Comparison of ENCODE assay signal across 11 cellular contexts in the genomic region with DNA sequence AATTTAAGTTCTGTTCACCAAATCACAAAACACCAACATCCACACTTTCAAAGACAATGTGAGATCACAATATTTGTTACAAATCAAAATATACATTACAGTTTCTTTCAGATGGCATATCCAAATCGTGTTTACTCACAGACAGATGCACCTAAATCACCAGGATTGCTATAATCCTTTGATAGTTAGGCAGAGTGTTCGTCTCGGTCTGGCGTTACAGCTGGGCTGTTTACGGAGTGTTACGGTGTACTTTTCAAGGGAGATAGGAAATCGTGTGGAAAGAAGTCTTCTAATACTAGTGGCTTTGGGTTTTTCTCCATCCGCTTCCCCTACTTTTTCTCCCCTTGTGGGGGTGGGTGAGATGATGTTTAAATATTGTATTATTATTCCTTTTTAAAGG. TPM values are rescaled to one million over a fixed set of nuclear protein-coding genes. Genes with fewer than 3 reads are reported as not detected.
DNase-seq lines count a peak whose midpoint lies in the region; ATAC-seq and TF ChIP-seq lines count a peak whose summit lies in the region.
"Had no signal": no experiment of that assay in that cellular context is flagged by ENCODE, and none has a peak within 500 bp of the region (broad histone marks: within the 10 kb centered on the region; RNA-seq: fewer than 3 reads in every experiment).

No MANE protein-coding gene starts in this region.

- H3K27ac ChIP-seq in WERI-Rb-1, result peak overlapping the region; percentile 97
- H3K27ac ChIP-seq: KMS-11, PC-9 had no signal

- no peaks in the 10 kb centered on the region for H3K9me3 Mint-ChIP-seq in activated CD4-positive, alpha-beta memory T cell treated with anti-CD3 and anti-CD28 coated beads, Interleukin-2, amount 10 ng/mL, durations not matched to agents 7 days and 5 days
- H3K9me3 Mint-ChIP-seq in activated CD4-positive, alpha-beta memory T cell treated with anti-CD3 and anti-CD28 coated beads for 36 hours, result peaks cover 3% of the 10 kb centered on the region
- peaks cover 4 to 28% (median 12%) of the 10 kb centered on the region in 6 donors for H3K9me3 Mint-ChIP-seq in immature natural killer cell

- peaks cover 42% of the 10 kb centered on the region for H3K36me3 ChIP-seq in WERI-Rb-1

- no peak overlapping the region for H3K27ac Mint-ChIP-seq in activated CD4-positive, alpha-beta memory T cell treated with anti-CD3 and anti-CD28 coated beads, Interleukin-2, amount 10 ng/mL, durations not matched to agents 7 days and 5 days
- H3K27ac Mint-ChIP-seq in activated CD4-positive, alpha-beta memory T cell treated with anti-CD3 and anti-CD28 coated beads for 36 hours, result no peak overlapping the region
- no peak overlapping the region for H3K27ac Mint-ChIP-seq in immature natural killer cell

- POLR2A ChIA-PET in activated CD4-positive, alpha-beta memory T cell treated with anti-CD3 and anti-CD28 coated beads, Interleukin-2, amount 10 ng/mL, durations not matched to agents 7 days and 5 days (lab: Charles Lee), result no interaction called here
- POLR2A ChIA-PET in activated CD4-positive, alpha-beta memory T cell treated with anti-CD3 and anti-CD28 coated beads for 36 hours (lab: Charles Lee), result no interaction called here

- ATAC-seq in HG03457 (IDR thresholded peaks at IDR 0.05; ENCODE audit: unreplicated experiment) (no peak), HG02870 (IDR thresholded peaks at IDR 0.05; ENCODE audit: unreplicated experiment) (no peak)

- TF ChIP-seq CTCF in WERI-Rb-1 (IDR thresholded peaks at IDR 0.05; ENCODE audit: low read depth, low read length), result no peak

- intact Hi-C loops in activated CD4-positive, alpha-beta memory T cell treated with anti-CD3 and anti-CD28 coated beads for 36 hours (cut with micrococcal nuclease), result loop anchor here (10.0 kb wide), 1 partner anchor 530 kb away; a partner anchor contains a TSS

- peak overlapping the region; percentile 11 for H3K4me3 Mint-ChIP-seq in activated CD4-positive, alpha-beta memory T cell treated with anti-CD3 and anti-CD28 coated beads, Interleukin-2, amount 10 ng/mL, durations not matched to agents 7 days and 5 days
- no peak overlapping the region for H3K4me3 Mint-ChIP-seq in activated CD4-positive, alpha-beta memory T cell treated with anti-CD3 and anti-CD28 coated beads for 36 hours
- peak overlapping the region; percentile 77 to 95 (median 90) for H3K4me3 Mint-ChIP-seq in immature natural killer cell

- H3K4me3 ChIP-seq in WERI-Rb-1 (ENCODE audit: low read depth, low read length), result peak overlapping the region; percentile 56
- H3K4me3 ChIP-seq: PC-9 had no signal

- no peaks in the 10 kb centered on the region for H3K9me3 ChIP-seq in WERI-Rb-1 (ENCODE audit: severe bottlenecking)

- CTCF ChIA-PET in activated CD4-positive, alpha-beta memory T cell treated with anti-CD3 and anti-CD28 coated beads, Interleukin-2, amount 10 ng/mL, durations not matched to agents 7 days and 5 days (lab: Charles Lee), result no interaction called here
- CTCF ChIA-PET in activated CD4-positive, alpha-beta memory T cell treated with anti-CD3 and anti-CD28 coated beads for 36 hours (lab: Charles Lee), result no interaction called here

- no peaks in the 10 kb centered on the region for H3K27me3 ChIP-seq in WERI-Rb-1 (ENCODE audit: insufficient read depth, low read depth, severe bottlenecking)

- peaks cover 13% of the 10 kb centered on the region for H3K36me3 Mint-ChIP-seq in activated CD4-positive, alpha-beta memory T cell treated with anti-CD3 and anti-CD28 coated beads, Interleukin-2, amount 10 ng/mL, durations not matched to agents 7 days and 5 days (ENCODE audit: low read depth)
- H3K36me3 Mint-ChIP-seq in activated CD4-positive, alpha-beta memory T cell treated with anti-CD3 and anti-CD28 coated beads for 36 hours, result peaks cover 14% of the 10 kb centered on the region
- no peaks in the 10 kb centered on the region for H3K36me3 Mint-ChIP-seq in immature natural killer cell

- no peak for DNase-seq in activated CD4-positive, alpha-beta memory T cell treated with anti-CD3 and anti-CD28 coated beads, Interleukin-2, amount 10 ng/mL, durations not matched to agents 7 days and 5 days
- DNase-seq in activated CD4-positive, alpha-beta memory T cell treated with anti-CD3 and anti-CD28 coated beads for 36 hours, result no peak
- DNase-seq in WERI-Rb-1 (no peak), immature natural killer cell (no peak), superior temporal gyrus (ENCODE audit: extremely low spot score) (peak; percentile 29), NCI-H2081 treated with DMSO at 0.1 percent for 48 hours (lab: John Stamatoyannopoulos, UW) (no peak)
- DNase-seq: PC-9 had no signal

- H3K4me1 Mint-ChIP-seq in activated CD4-positive, alpha-beta memory T cell treated with anti-CD3 and anti-CD28 coated beads, Interleukin-2, amount 10 ng/mL, durations not matched to agents 7 days and 5 days, result peaks cover 20% of the 10 kb centered on the region
- H3K4me1 Mint-ChIP-seq in activated CD4-positive, alpha-beta memory T cell treated with anti-CD3 and anti-CD28 coated beads for 36 hours (ENCODE audit: low read depth), result peaks cover 24% of the 10 kb centered on the region
- peaks cover 31 to 67% of the 10 kb centered on the region in 2 donors for H3K4me1 Mint-ChIP-seq in immature natural killer cell

- peaks cover 71% of the 10 kb centered on the region for H3K27me3 Mint-ChIP-seq in activated CD4-positive, alpha-beta memory T cell treated with anti-CD3 and anti-CD28 coated beads, Interleukin-2, amount 10 ng/mL, durations not matched to agents 7 days and 5 days
- H3K27me3 Mint-ChIP-seq in activated CD4-positive, alpha-beta memory T cell treated with anti-CD3 and anti-CD28 coated beads for 36 hours, result peaks cover 70% of the 10 kb centered on the region
- peaks cover 39 to 52% (median 44%) of the 10 kb centered on the region in 3 donors for H3K27me3 Mint-ChIP-seq in immature natural killer cell (ENCODE audit: low read depth in 3 of 3)

RNA-seq across cellular contexts. Expression of a gene that starts 1.9 kb away (rescaled TPM):
- total RNA-seq in activated CD4-positive, alpha-beta memory T cell treated with anti-CD3 and anti-CD28 coated beads, Interleukin-2, amount 10 ng/mL, durations not matched to agents 7 days and 5 days, result not detected
- not detected for total RNA-seq in activated CD4-positive, alpha-beta memory T cell treated with anti-CD3 and anti-CD28 coated beads for 36 hours
- polyA plus RNA-seq in immature natural killer cell, result not detected
- total RNA-seq: mononuclear cell, PC-9 had no signal
